In genomic region chrX:15853586-15854079, GRCh38 we compare ENCODE assay signal across 8 cellular contexts. TPM values are rescaled to one million over a fixed set of nuclear protein-coding genes. Genes with fewer than 3 reads are reported as not detected.
DNase-seq lines count a peak whose midpoint lies in the region; ATAC-seq and TF ChIP-seq lines count a peak whose summit lies in the region.

No MANE protein-coding gene starts in this region.

- peak overlapping the region; percentile 75 for H3K4me3 Mint-ChIP-seq in activated CD4-positive, alpha-beta T cell treated with anti-CD3 and anti-CD28 coated beads, Interleukin-2, amount 10 ng/mL, durations not matched to agents 24 days and 14 days
- H3K4me3 Mint-ChIP-seq in activated CD8-positive, alpha-beta T cell treated with anti-CD3 and anti-CD28 coated beads for 36 hours = peak overlapping the region; percentile 75
- peak overlapping the region; percentile 74 to 85 (median 79) for H3K4me3 Mint-ChIP-seq in immature natural killer cell

- CTCF ChIA-PET in activated CD8-positive, alpha-beta T cell treated with anti-CD3 and anti-CD28 coated beads for 36 hours (lab: Charles Lee) = no interaction called here

- H3K36me3 Mint-ChIP-seq in activated CD4-positive, alpha-beta T cell treated with anti-CD3 and anti-CD28 coated beads, Interleukin-2, amount 10 ng/mL, durations not matched to agents 24 days and 14 days (ENCODE audit: low read depth) = peaks cover 19% of the 10 kb centered on the region
- peaks cover 6% of the 10 kb centered on the region for H3K36me3 Mint-ChIP-seq in activated CD8-positive, alpha-beta T cell treated with anti-CD3 and anti-CD28 coated beads for 36 hours (ENCODE audit: low read depth)
- peaks cover 0 to 5% (median 4%) of the 10 kb centered on the region in 3 donors for H3K36me3 Mint-ChIP-seq in immature natural killer cell

- TF ChIP-seq CTCF in activated CD8-positive, alpha-beta T cell treated with anti-CD3 and anti-CD28 coated beads for 36 hours (IDR thresholded peaks at IDR 0.05) = no peak
- TF ChIP-seq CTCF in thoracic aorta (IDR thresholded peaks at IDR 0.05) = no peak

- H3K27ac Mint-ChIP-seq in activated CD4-positive, alpha-beta T cell treated with anti-CD3 and anti-CD28 coated beads, Interleukin-2, amount 10 ng/mL, durations not matched to agents 24 days and 14 days = peak overlapping the region; percentile 29
- peak overlapping the region; percentile 61 for H3K27ac Mint-ChIP-seq in activated CD8-positive, alpha-beta T cell treated with anti-CD3 and anti-CD28 coated beads for 36 hours
- peak overlapping the region; percentile 51 to 87 (median 70) for H3K27ac Mint-ChIP-seq in immature natural killer cell

- peaks cover 10 to 12% of the 10 kb centered on the region in 2 donors for H3K4me1 ChIP-seq in thoracic aorta (ENCODE audit: control insufficient read depth in 1 of 2, low read depth in 2 of 2)

- H3K27me3 Mint-ChIP-seq in activated CD4-positive, alpha-beta T cell treated with anti-CD3 and anti-CD28 coated beads, Interleukin-2, amount 10 ng/mL, durations not matched to agents 24 days and 14 days = peaks cover 3% of the 10 kb centered on the region
- no peaks in the 10 kb centered on the region for H3K27me3 Mint-ChIP-seq in activated CD8-positive, alpha-beta T cell treated with anti-CD3 and anti-CD28 coated beads for 36 hours
- peaks cover 12 to 24% (median 14%) of the 10 kb centered on the region in 3 donors for H3K27me3 Mint-ChIP-seq in immature natural killer cell (ENCODE audit: low read depth in 3 of 3)

- peaks cover 18% of the 10 kb centered on the region for H3K4me1 Mint-ChIP-seq in activated CD4-positive, alpha-beta T cell treated with anti-CD3 and anti-CD28 coated beads, Interleukin-2, amount 10 ng/mL, durations not matched to agents 24 days and 14 days
- H3K4me1 Mint-ChIP-seq in activated CD8-positive, alpha-beta T cell treated with anti-CD3 and anti-CD28 coated beads for 36 hours (ENCODE audit: low read depth) = peaks cover 22% of the 10 kb centered on the region
- H3K4me1 Mint-ChIP-seq in immature natural killer cell = peaks cover 16 to 18% of the 10 kb centered on the region in 2 donors

- DNase-seq in activated CD4-positive, alpha-beta T cell treated with anti-CD3 and anti-CD28 coated beads, Interleukin-2, amount 10 ng/mL, durations not matched to agents 24 days and 14 days = peak; percentile 58
- DNase-seq in activated CD4-positive, alpha-beta T cell treated with anti-CD3 and anti-CD28 coated beads for 4 hours = no peak
- no peak for DNase-seq in activated CD8-positive, alpha-beta T cell treated with anti-CD3 and anti-CD28 coated beads for 36 hours
- DNase-seq in immature natural killer cell (peak in 2 of 3 donors; percentile 7 to 8), thoracic aorta (ENCODE audit: low spot score) (no peak), D341Med (ENCODE audit: low spot score) (no peak)
- DNase-seq in stimulated activated CD4-positive, alpha-beta T cell treated with anti-CD3 and anti-CD28 coated beads, Interleukin-4, amount 100 ng/mL, for 24 hours = no peak

- peak overlapping the region; percentile 78 to 85 for H3K27ac ChIP-seq in thoracic aorta

- H3K27me3 ChIP-seq in thoracic aorta (replicated peaks; ENCODE audit: insufficient read depth) = no peaks in the 10 kb centered on the region

- POLR2A ChIA-PET in activated CD8-positive, alpha-beta T cell treated with anti-CD3 and anti-CD28 coated beads for 36 hours (lab: Charles Lee) = no interaction called here

- no peaks in the 10 kb centered on the region for H3K9me3 Mint-ChIP-seq in activated CD4-positive, alpha-beta T cell treated with anti-CD3 and anti-CD28 coated beads, Interleukin-2, amount 10 ng/mL, durations not matched to agents 24 days and 14 days
- H3K9me3 Mint-ChIP-seq in activated CD8-positive, alpha-beta T cell treated with anti-CD3 and anti-CD28 coated beads for 36 hours = no peaks in the 10 kb centered on the region
- H3K9me3 Mint-ChIP-seq in immature natural killer cell = no peaks in the 10 kb centered on the region

- no peaks in the 10 kb centered on the region for H3K9me3 ChIP-seq in thoracic aorta

- intact Hi-C loops in activated CD4-positive, alpha-beta T cell treated with anti-CD3 and anti-CD28 coated beads, Interleukin-2, amount 10 ng/mL, durations not matched to agents 24 days and 14 days (cut with micrococcal nuclease) = loop anchor here (1.0 to 10.0 kb wide), 8 partner anchors 37 to 931 kb away; partner anchors contain the start of genes CA5B, CTPS2, PIGA and SYAP1
- intact Hi-C loops in activated CD8-positive, alpha-beta T cell treated with anti-CD3 and anti-CD28 coated beads for 36 hours (cut with micrococcal nuclease) = no loop called here

- no peaks in the 10 kb centered on the region for H3K36me3 ChIP-seq in thoracic aorta

- ATAC-seq in activated CD8-positive, alpha-beta T cell treated with anti-CD3 and anti-CD28 coated beads for 36 hours = no peak
- ATAC-seq in thoracic aorta (ENCODE audit: insufficient number of reproducible peaks, low FRiP score, low read depth) (no peak), GM18511 (IDR thresholded peaks at IDR 0.05; ENCODE audit: unreplicated experiment) (no peak)

- H3K4me3 ChIP-seq in thoracic aorta = peak overlapping the region; percentile 84

RNA-seq across cellular contexts. Expression of gene AP1S2, which starts 1.0 kb away (rescaled TPM):
- total RNA-seq in activated CD4-positive, alpha-beta T cell treated with anti-CD3 and anti-CD28 coated beads, Interleukin-2, amount 10 ng/mL, durations not matched to agents 24 days and 14 days = 24.2 and 28.8 TPM in 2 replicates
- total RNA-seq in activated CD8-positive, alpha-beta T cell treated with anti-CD3 and anti-CD28 coated beads for 36 hours = 10 to 100 TPM; 22.6 to 28.8 TPM
- polyA plus RNA-seq in immature natural killer cell = 10 to 100 TPM; 49.2 to 83.4 (median 71.3) TPM
- 100 to 1,000 TPM in 1 of 2 donors, 10 to 100 TPM in 1; 61.6 to 155 TPM for total RNA-seq in thoracic aorta

Comparison
In these comparisons a context has a peak if more than half of its experiments do, and no peak if none do; other contexts are left out.
1. DNase-seq: peak in activated CD4-positive, alpha-beta T cell treated with anti-CD3 and anti-CD28 coated beads, Interleukin-2, amount 10 ng/mL, durations not matched to agents 24 days and 14 days (single experiment) and immature natural killer cell (2 of 3); none in activated CD4-positive, alpha-beta T cell treated with anti-CD3 and anti-CD28 coated beads for 4 hours (0 of 2), activated CD8-positive, alpha-beta T cell treated with anti-CD3 and anti-CD28 coated beads for 36 hours (single experiment), thoracic aorta (single experiment), D341Med (single experiment) and stimulated activated CD4-positive, alpha-beta T cell treated with anti-CD3 and anti-CD28 coated beads, Interleukin-4, amount 100 ng/mL, for 24 hours (single experiment).
2. Peak in every context shown above with its lines, with median percentiles within 50 percentile points of each other: H3K27ac Mint-ChIP-seq and H3K4me3 Mint-ChIP-seq.